ENCODE assay signal across 27 cellular contexts in the genomic region with DNA sequence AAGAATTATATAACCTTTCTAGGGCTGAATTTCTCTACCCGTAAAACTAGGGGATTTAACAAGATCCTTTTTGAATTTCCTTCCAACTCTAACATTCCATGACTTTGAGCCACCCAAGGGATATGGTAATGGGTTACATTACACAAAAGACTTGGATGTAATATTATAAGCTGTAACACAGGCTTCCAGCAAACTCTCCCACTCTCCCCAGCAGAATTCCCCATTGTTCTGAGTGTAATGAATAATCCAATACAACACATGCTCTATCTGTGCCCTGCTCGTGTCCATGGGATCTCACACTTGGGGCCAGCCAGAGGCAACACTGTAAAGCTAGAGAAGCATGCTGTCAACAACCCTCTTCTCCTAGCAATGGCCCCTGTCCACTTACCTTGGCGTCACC.
"Had no signal": no experiment of that assay in that cellular context is flagged by ENCODE, and none has a peak within 500 bp of the region (broad histone marks: within the 10 kb centered on the region; RNA-seq: fewer than 3 reads in every experiment).

No MANE protein-coding gene starts in this region.

- ATAC-seq: heart left ventricle; left colon; left lung; natural killer cell; right cardiac atrium; stimulated activated naive B cell treated with anti-CD40 and anti-IgM and Interleukin-4, amounts not matched to agents 10 μg/mL and 1 μg/mL and 100 μg/mL, for 72 hours; stimulated activated naive CD8-positive, alpha-beta T cell treated with anti-CD3 and anti-CD28 coated beads, Interleukin-15, Interleukin-2, amounts not matched to agents 100 U/mL and 50 U/mL, for 24 hours; upper lobe of right lung had no signal

- H3K9me3 ChIP-seq: ovary, prostate gland, suprapubic skin, thoracic aorta, tibial artery, upper lobe of right lung had no signal

- H3K36me3 ChIP-seq: heart left ventricle, left lung, ovary, prostate gland, sigmoid colon, stomach, suprapubic skin, thoracic aorta, tibial artery, upper lobe of right lung had no signal

- H3K4me2 ChIP-seq: smooth muscle cell had no signal

- H3K27me3 ChIP-seq: heart left ventricle, left lung, ovary, sigmoid colon, suprapubic skin, tibial artery, upper lobe of right lung had no signal

- H3K4me1 ChIP-seq: heart left ventricle, left lung, prostate gland, sigmoid colon, stomach, suprapubic skin, tibial artery, upper lobe of right lung had no signal

- DNase-seq: heart left ventricle; hypothalamus; immature natural killer cell; kidney; left colon; left lung; mesendoderm; naive B cell; natural killer cell; nephron progenitor cell; ovary; retina; right cardiac atrium; sigmoid colon; stimulated activated CD4-positive, alpha-beta T cell treated with anti-CD3 and anti-CD28 coated beads, Interleukin-2, amount 100 ng/mL, for 24 hours; stimulated activated CD4-positive, alpha-beta T cell treated with anti-CD3 and anti-CD28 coated beads, Interleukin-4, amount 100 ng/mL, for 1 hour; stimulated activated naive B cell treated with anti-CD40 and anti-IgM and Interleukin-4, amounts not matched to agents 10 μg/mL and 1 μg/mL and 100 μg/mL, for 72 hours; stimulated activated naive CD8-positive, alpha-beta T cell treated with anti-CD3 and anti-CD28 coated beads, Interleukin-15, Interleukin-2, amounts not matched to agents 100 U/mL and 50 U/mL, for 24 hours; stomach; tibial artery; trophoblast cell; upper lobe of right lung had no signal

- H3K4me3 ChIP-seq: heart left ventricle, left lung, lung, ovary, prostate gland, sigmoid colon, smooth muscle cell, stomach, suprapubic skin, thoracic aorta, tibial artery, upper lobe of right lung had no signal

- H3K27ac ChIP-seq: heart left ventricle, left lung, ovary, prostate gland, sigmoid colon, stomach, suprapubic skin, thoracic aorta, tibial artery, upper lobe of right lung had no signal
